8 cellular contexts compared by ENCODE assay signal in genomic region chr1:162498442-162498785, GRCh38. TPM values are rescaled to one million over a fixed set of nuclear protein-coding genes. Genes with fewer than 3 reads are reported as not detected.
DNase-seq lines count a peak whose midpoint lies in the region; ATAC-seq and TF ChIP-seq lines count a peak whose summit lies in the region.

No MANE protein-coding gene starts in this region.

- H3K36me3 ChIP-seq in heart left ventricle = peaks cover 0 to 41% (median 34%) of the 10 kb centered on the region in 9 donors
- peaks cover 18% of the 10 kb centered on the region for H3K36me3 ChIP-seq in rectal smooth muscle tissue (ENCODE audit: control insufficient read depth, insufficient read depth, low read length)

- H3K4me1 ChIP-seq in heart left ventricle (peaks cover 5 to 47% (median 14%) of the 10 kb centered on the region in 12 donors), rectal smooth muscle tissue (ENCODE audit: control insufficient read depth, insufficient read depth, low read length) (peaks cover 6% of the 10 kb centered on the region)

- H3K27me3 ChIP-seq in heart left ventricle (no peaks in the 10 kb centered on the region), rectal smooth muscle tissue (ENCODE audit: control insufficient read depth, insufficient read depth, low read length) (no peaks in the 10 kb centered on the region)

- DNase-seq in heart left ventricle (no peak), cardiac septum (ENCODE audit: low spot score) (no peak), SKM-1 treated with dmso at 0.1 percent for 144 hours (lab: John Stamatoyannopoulos, UW; ENCODE audit: unreplicated experiment) (peak; percentile 53), fibroblast of peridontal ligament (ENCODE audit: extremely low read depth) (peak; percentile 24), T1000 (lab: John Stamatoyannopoulos, UW) (no peak), KBM-7 (no peak)

- no peak for ATAC-seq in heart left ventricle
- peak; percentile 22 for ATAC-seq in HG03064 (IDR thresholded peaks at IDR 0.05; ENCODE audit: low read depth, unreplicated experiment)

- intact Hi-C loops in heart left ventricle (cut with DNase I) (loop anchor here in 6 of 10 donors (5.0 to 10.0 kb wide), 3 partner anchors 59 to 444 kb away; partner anchors contain the start of gene UAP1 (in 5 of the 6)), cardiac septum (cut with DNase I) (no loop called here)

- H3K9me3 ChIP-seq in heart left ventricle = no peaks in the 10 kb centered on the region

- TF ChIP-seq CTCF in heart left ventricle (IDR thresholded peaks at IDR 0.05) = no peak

- whole genome bisulfite sequencing in heart left ventricle, 4 donors = 2 to 3% (median 2%) methylated on average over 7 of the region's 7 CpGs

- H3K27ac ChIP-seq in heart left ventricle (peak overlapping the region; percentile 89 to 99 (median 95)), rectal smooth muscle tissue (ENCODE audit: low read depth, low read length) (peak overlapping the region; percentile 87)

- peak overlapping the region; percentile 74 to 100 (median 96) for H3K4me3 ChIP-seq in heart left ventricle
- H3K4me3 ChIP-seq in rectal smooth muscle tissue (ENCODE audit: low read length) = peak overlapping the region; percentile 75

- peak overlapping the region; percentile 53 for H3K9ac ChIP-seq in rectal smooth muscle tissue (ENCODE audit: low read length)

- no peak for TF ChIP-seq POLR2A in heart left ventricle (IDR thresholded peaks at IDR 0.05)

- in situ Hi-C loops in KBM-7 (cut with MboI; ENCODE audit: low pct_unique_long_range_greater_than_20kb, low sequenced_read_pairs) = no loop called here

RNA-seq across cellular contexts. Expression of gene UHMK1, which starts 0.8 kb away (rescaled TPM):
- 10 to 100 TPM; 17.2 to 34.5 (median 22.8) TPM for total RNA-seq in heart left ventricle
- polyA plus RNA-seq in heart left ventricle = 10 to 100 TPM in 1 of 2 donors, 1 to 10 TPM in 1; 5.6 to 21.8 TPM
- 24.7 TPM for total RNA-seq in cardiac septum

Comparison
In these comparisons a context has a peak if more than half of its experiments do, and no peak if none do; other contexts are left out.
1. DNase-seq: peak in SKM-1 treated with dmso at 0.1 percent for 144 hours (single experiment) and fibroblast of peridontal ligament (single experiment); none in heart left ventricle (0 of 5), cardiac septum (single experiment), T1000 (single experiment) and KBM-7 (single experiment).